In genomic region chr12:112464605-112465004, GRCh38 we compare ENCODE assay signal across 30 cellular contexts.
"Had no signal": no experiment of that assay in that cellular context is flagged by ENCODE, and none has a peak within 500 bp of the region (broad histone marks: within the 10 kb centered on the region; RNA-seq: fewer than 3 reads in every experiment).

No MANE protein-coding gene starts in this region.

- H3K4me2 ChIP-seq: neural progenitor cell, smooth muscle cell had no signal

- H3K27me3 ChIP-seq: neural progenitor cell, ovary, spleen, stomach, thyroid gland, tibial nerve, upper lobe of left lung, vagina had no signal

- H3K79me2 ChIP-seq: parathyroid adenoma had no signal

- DNase-seq: natural killer cell; occipital lobe; ovary; posterior cingulate gyrus; psoas muscle; right cardiac atrium; spleen; stimulated activated CD4-positive, alpha-beta T cell treated with anti-CD3 and anti-CD28 coated beads, Interleukin-12 subunit alpha, Interleukin-12 subunit beta, amount 100 ng/mL, for 4 hours; stimulated activated CD4-positive, alpha-beta T cell treated with anti-CD3 and anti-CD28 coated beads, Interleukin-1b, Interleukin-23, amount 100 ng/mL, for 48 hours; stimulated activated CD4-positive, alpha-beta T cell treated with anti-CD3 and anti-CD28 coated beads, Interleukin-4, amount 100 ng/mL, for 1 hour; stimulated activated CD4-positive, alpha-beta T cell treated with anti-CD3 and anti-CD28 coated beads, Interleukin-4, amount 100 ng/mL, for 4 hours; stimulated activated CD8-positive, alpha-beta memory T cell treated with anti-CD3 and anti-CD28 coated beads, Interleukin-4, amount 100 ng/mL, for 48 hours; stimulated activated naive B cell treated with anti-CD40 and anti-IgM and Interleukin-4, amounts not matched to agents 10 μg/mL and 1 μg/mL and 100 μg/mL, for 72 hours; stimulated activated naive CD4-positive, alpha-beta T cell treated with Interleukin-2 at 50 U/mL for 16 hours; stomach; thyroid gland; trophoblast cell; upper lobe of left lung had no signal

- H3K9ac ChIP-seq: neural progenitor cell, parathyroid adenoma had no signal

- H3K27ac ChIP-seq: neural progenitor cell, ovary, parathyroid adenoma, psoas muscle, skin epidermis, spleen, stomach, thoracic aorta, thyroid gland, tibial nerve, upper lobe of left lung, vagina had no signal

- H3K4me1 Mint-ChIP-seq: nephron, neural progenitor cell had no signal

- H3K27ac Mint-ChIP-seq: nephron, neural progenitor cell, progenitor cell of endocrine pancreas had no signal

- H3K9me3 Mint-ChIP-seq: natural killer cell; nephron; neural progenitor cell; stimulated activated naive B cell treated with anti-CD40 and anti-IgM and Interleukin-4, amounts not matched to agents 10 μg/mL and 1 μg/mL and 100 μg/mL, for 72 hours; stimulated activated naive CD8-positive, alpha-beta T cell treated with anti-CD3 and anti-CD28 coated beads, Interleukin-15, Interleukin-2, amounts not matched to agents 100 ng/mL and 50 ng/mL, for 24 hours had no signal

- H2AFZ ChIP-seq: neural progenitor cell, parathyroid adenoma had no signal

- H3K9me3 ChIP-seq: ovary, psoas muscle, spleen, stomach, thoracic aorta, thyroid gland, tibial nerve, upper lobe of left lung, vagina had no signal

- H3K36me3 Mint-ChIP-seq: natural killer cell had no signal

- H3K4me1 ChIP-seq: neural progenitor cell, parathyroid adenoma, spleen, thyroid gland, tibial nerve, vagina had no signal

- ATAC-seq: natural killer cell, psoas muscle, right cardiac atrium, sciatic nerve had no signal

- H3K4me3 ChIP-seq: neural progenitor cell, ovary, psoas muscle, skin epidermis, smooth muscle cell, spleen, stomach, thoracic aorta, thyroid gland, tibial nerve, upper lobe of left lung, vagina had no signal

- H3K36me3 ChIP-seq: neural progenitor cell, ovary, vagina had no signal

- H3K4me3 Mint-ChIP-seq: natural killer cell; nephron; neural progenitor cell; stimulated activated naive CD8-positive, alpha-beta T cell treated with anti-CD3 and anti-CD28 coated beads, Interleukin-15, Interleukin-2, amounts not matched to agents 100 ng/mL and 50 ng/mL, for 24 hours had no signal

- H3K27me3 Mint-ChIP-seq: progenitor cell of endocrine pancreas; stimulated activated naive B cell treated with anti-CD40 and anti-IgM and Interleukin-4, amounts not matched to agents 10 μg/mL and 1 μg/mL and 100 μg/mL, for 72 hours; stimulated activated naive CD8-positive, alpha-beta T cell treated with anti-CD3 and anti-CD28 coated beads, Interleukin-15, Interleukin-2, amounts not matched to agents 100 ng/mL and 50 ng/mL, for 24 hours had no signal

- FAIRE-seq: urothelium cell line had no signal
